Comparison of ENCODE assay signal across 9 cellular contexts in genomic region chr9:692636-693459, GRCh38.
DNase-seq lines count a peak whose midpoint lies in the region; ATAC-seq, FAIRE-seq and TF ChIP-seq lines count a peak whose summit lies in the region.
"Had no signal": no experiment of that assay in that cellular context is flagged by ENCODE, and none has a peak within 500 bp of the region (broad histone marks: within the 10 kb centered on the region; RNA-seq: fewer than 3 reads in every experiment).

No MANE protein-coding gene starts in this region.

- H3K4me1 Mint-ChIP-seq in dendritic cell treated with granulocyte-macrophage colony-stimulating factor and Interleukin-4, amounts not matched to agents 40 ng/mL and 50 ng/mL, for 4 days (ENCODE audit: low read depth): peaks cover 46% of the 10 kb centered on the region

- TF ChIP-seq EP300 in suprapubic skin (IDR thresholded peaks at IDR 0.05): no peak

- H3K27ac ChIP-seq in lung (ENCODE audit: low read depth in 1 of 2, low read length in 1 of 2) (peak overlapping the region; percentile 83 to 94), suprapubic skin (peak overlapping the region; percentile 89)

- H3K27me3 Mint-ChIP-seq in dendritic cell treated with granulocyte-macrophage colony-stimulating factor and Interleukin-4, amounts not matched to agents 40 ng/mL and 50 ng/mL, for 4 days: no peaks in the 10 kb centered on the region

- H3K36me3 ChIP-seq in lung (ENCODE audit: control insufficient read depth in 2 of 2, insufficient read depth in 2 of 2, low read length in 2 of 2) (no peaks in the 10 kb centered on the region), suprapubic skin (no peaks in the 10 kb centered on the region)

- DNase-seq in NCI-H1694 (lab: John Stamatoyannopoulos, UW) (peak; percentile 34), lung (ENCODE audit: low spot score) (no peak), suprapubic skin (ENCODE audit: low spot score in 2 of 2) (no peak), NCI-H510A (lab: John Stamatoyannopoulos, UW) (no peak), HTR-8/SVneo (ENCODE audit: insufficient read length, low spot score) (no peak)
- DNase-seq: NCI-H2029 treated with DMSO at 0.1 percent for 48 hours had no signal

- TF ChIP-seq POLR2A in suprapubic skin (IDR thresholded peaks at IDR 0.05): no peak

- H3K4me1 ChIP-seq in lung (ENCODE audit: control insufficient read depth in 2 of 2, insufficient read depth in 2 of 2, low read length in 2 of 2) (peaks cover 9 to 12% of the 10 kb centered on the region in 2 donors), suprapubic skin (peaks cover 86% of the 10 kb centered on the region)

- H3K9me3 ChIP-seq in lung (ENCODE audit: control insufficient read depth in 2 of 2, insufficient read depth in 1 of 2, low read length in 1 of 2) (no peaks in the 10 kb centered on the region), suprapubic skin (no peaks in the 10 kb centered on the region)

- peak overlapping the region; percentile 41 for H3K27ac Mint-ChIP-seq in dendritic cell treated with granulocyte-macrophage colony-stimulating factor and Interleukin-4, amounts not matched to agents 40 ng/mL and 50 ng/mL, for 4 days

- H3K36me3 Mint-ChIP-seq in dendritic cell treated with granulocyte-macrophage colony-stimulating factor and Interleukin-4, amounts not matched to agents 40 ng/mL and 50 ng/mL, for 4 days (ENCODE audit: low read depth): no peaks in the 10 kb centered on the region

- H3K27me3 ChIP-seq in lung (ENCODE audit: control insufficient read depth, insufficient read depth) (no peaks in the 10 kb centered on the region), suprapubic skin (no peaks in the 10 kb centered on the region)

- ATAC-seq in lung (ENCODE audit: insufficient read depth, low FRiP score) (no peak), HG03025 (IDR thresholded peaks at IDR 0.05; ENCODE audit: low FRiP score, unreplicated experiment) (no peak), GM18873 (IDR thresholded peaks at IDR 0.05; ENCODE audit: low FRiP score, unreplicated experiment) (no peak)

- H3K4me3 ChIP-seq in lung (no peak overlapping the region), suprapubic skin (peak overlapping the region; percentile 31)

- WGBS in lung, 2 donors: 69 to 74% methylated on average over 6 of the region's 6 CpGs
- 50% methylated on average over 6 of the region's 6 CpGs for WGBS in suprapubic skin

- FAIRE-seq in HTR-8/SVneo (lab: Jason Lieb, UNC): no peak

- intact Hi-C loops in dendritic cell treated with granulocyte-macrophage colony-stimulating factor and Interleukin-4, amounts not matched to agents 40 ng/mL and 50 ng/mL, for 4 days (cut with micrococcal nuclease): no loop called here

- H3K4me3 Mint-ChIP-seq in dendritic cell treated with granulocyte-macrophage colony-stimulating factor and Interleukin-4, amounts not matched to agents 40 ng/mL and 50 ng/mL, for 4 days: no peak overlapping the region

- TF ChIP-seq CTCF in lung (IDR thresholded peaks at IDR 0.05; ENCODE audit: control extremely low read depth, extremely low read depth) (no peak), suprapubic skin (IDR thresholded peaks at IDR 0.05) (no peak)

- no peaks in the 10 kb centered on the region for H3K9me3 Mint-ChIP-seq in dendritic cell treated with granulocyte-macrophage colony-stimulating factor and Interleukin-4, amounts not matched to agents 40 ng/mL and 50 ng/mL, for 4 days
